In genomic region chr3:159892801-159893200, GRCh38 we compare ENCODE assay signal across 20 cellular contexts. TPM values are rescaled to one million over a fixed set of nuclear protein-coding genes. Genes with fewer than 3 reads are reported as not detected.
"Had no signal": no experiment of that assay in that cellular context is flagged by ENCODE, and none has a peak within 500 bp of the region (broad histone marks: within the 10 kb centered on the region; RNA-seq: fewer than 3 reads in every experiment).

No MANE protein-coding gene starts in this region.

- H3K9me3 Mint-ChIP-seq: activated B cell treated with CpG ODN at 0.5 μM for 24 hours; activated CD4-positive, alpha-beta memory T cell treated with anti-CD3 and anti-CD28 coated beads, Interleukin-2, amount 10 ng/mL, durations not matched to agents 7 days and 5 days; activated naive CD4-positive, alpha-beta T cell treated with anti-CD3 and anti-CD28 coated beads for 36 hours; activated T-cell treated with anti-CD3 and anti-CD28 coated beads, Interleukin-2, amount 50 U/mL, for 72 hours; central memory CD8-positive, alpha-beta T cell; mesothelial cell of epicardium; natural killer cell; T-helper 1 cell treated with Interleukin-12 subunit alpha and Interleukin-12 subunit beta and Interleukin-4 antibody, amounts not matched to agents 30 μg/mL and 1 μg/mL, for 36 hours had no signal

- H3K9me3 ChIP-seq: body of pancreas, tibial artery had no signal

- H3K36me3 Mint-ChIP-seq: natural killer cell had no signal

- H3K4me3 ChIP-seq: body of pancreas, tibial artery had no signal

- ATAC-seq: activated T-cell treated with anti-CD3 and anti-CD28 coated beads, Interleukin-2, amount 50 U/mL, for 72 hours; left lobe of liver; natural killer cell; stimulated activated naive CD8-positive, alpha-beta T cell treated with anti-CD3 and anti-CD28 coated beads, Interleukin-15, Interleukin-2, amounts not matched to agents 100 U/mL and 50 U/mL, for 24 hours had no signal

- H3K27me3 ChIP-seq: body of pancreas, tibial artery had no signal

- H3K4me3 Mint-ChIP-seq: activated B cell treated with CpG ODN at 0.5 μM for 24 hours; activated CD4-positive, alpha-beta memory T cell treated with anti-CD3 and anti-CD28 coated beads, Interleukin-2, amount 10 ng/mL, durations not matched to agents 7 days and 5 days; activated naive CD4-positive, alpha-beta T cell treated with anti-CD3 and anti-CD28 coated beads for 36 hours; activated T-cell treated with anti-CD3 and anti-CD28 coated beads, Interleukin-2, amount 50 U/mL, for 72 hours; central memory CD8-positive, alpha-beta T cell; mesothelial cell of epicardium; natural killer cell; T-helper 1 cell treated with Interleukin-12 subunit alpha and Interleukin-12 subunit beta and Interleukin-4 antibody, amounts not matched to agents 30 μg/mL and 1 μg/mL, for 36 hours had no signal

- H3K4me1 Mint-ChIP-seq: activated B cell treated with CpG ODN at 0.5 μM for 24 hours; activated CD4-positive, alpha-beta memory T cell treated with anti-CD3 and anti-CD28 coated beads, Interleukin-2, amount 10 ng/mL, durations not matched to agents 7 days and 5 days; central memory CD8-positive, alpha-beta T cell; natural killer cell had no signal

- H3K4me1 ChIP-seq: body of pancreas had no signal

- FAIRE-seq: kidney had no signal

- H3K27ac Mint-ChIP-seq: activated B cell treated with CpG ODN at 0.5 μM for 24 hours; activated CD4-positive, alpha-beta memory T cell treated with anti-CD3 and anti-CD28 coated beads, Interleukin-2, amount 10 ng/mL, durations not matched to agents 7 days and 5 days; activated naive CD4-positive, alpha-beta T cell treated with anti-CD3 and anti-CD28 coated beads for 36 hours; activated T-cell treated with anti-CD3 and anti-CD28 coated beads, Interleukin-2, amount 50 U/mL, for 72 hours; mesothelial cell of epicardium; natural killer cell; T-helper 1 cell treated with Interleukin-12 subunit alpha and Interleukin-12 subunit beta and Interleukin-4 antibody, amounts not matched to agents 30 μg/mL and 1 μg/mL, for 36 hours had no signal

- H3K27me3 Mint-ChIP-seq: activated B cell treated with CpG ODN at 0.5 μM for 24 hours had no signal

- H3K27ac ChIP-seq: body of pancreas, epithelial cell of prostate, tibial artery had no signal

- DNase-seq: activated B cell treated with CpG ODN at 0.5 μM for 24 hours; activated CD4-positive, alpha-beta memory T cell treated with anti-CD3 and anti-CD28 coated beads, Interleukin-2, amount 10 ng/mL, durations not matched to agents 7 days and 5 days; activated CD4-positive, alpha-beta T cell treated with anti-CD3 and anti-CD28 coated beads for 48 hours; activated effector memory CD4-positive, alpha-beta T cell treated with Interleukin-2 at 50 U/mL for 16 hours; activated naive CD4-positive, alpha-beta T cell treated with anti-CD3 and anti-CD28 coated beads for 36 hours; activated T-cell treated with anti-CD3 and anti-CD28 coated beads, Interleukin-2, amount 50 U/mL, for 72 hours; cortex of kidney; kidney; natural killer cell; retina; stimulated activated CD4-positive, alpha-beta T cell treated with anti-CD3 and anti-CD28 coated beads, Interleukin-4, amount 100 ng/mL, for 4 hours; stimulated activated naive CD8-positive, alpha-beta T cell treated with anti-CD3 and anti-CD28 coated beads, Interleukin-15, Interleukin-2, amounts not matched to agents 100 U/mL and 50 U/mL, for 24 hours; T1000; tibial artery had no signal

RNA-seq across cellular contexts. Expression of gene SCHIP1, which starts 53.1 kb away (rescaled TPM):
- total RNA-seq: activated naive CD4-positive, alpha-beta T cell treated with anti-CD3 and anti-CD28 coated beads for 36 hours; activated T-cell treated with anti-CD3 and anti-CD28 coated beads, Interleukin-2, amount 50 U/mL, for 72 hours; natural killer cell had no signal
